13 cellular contexts compared by ENCODE assay signal in the genomic region with DNA sequence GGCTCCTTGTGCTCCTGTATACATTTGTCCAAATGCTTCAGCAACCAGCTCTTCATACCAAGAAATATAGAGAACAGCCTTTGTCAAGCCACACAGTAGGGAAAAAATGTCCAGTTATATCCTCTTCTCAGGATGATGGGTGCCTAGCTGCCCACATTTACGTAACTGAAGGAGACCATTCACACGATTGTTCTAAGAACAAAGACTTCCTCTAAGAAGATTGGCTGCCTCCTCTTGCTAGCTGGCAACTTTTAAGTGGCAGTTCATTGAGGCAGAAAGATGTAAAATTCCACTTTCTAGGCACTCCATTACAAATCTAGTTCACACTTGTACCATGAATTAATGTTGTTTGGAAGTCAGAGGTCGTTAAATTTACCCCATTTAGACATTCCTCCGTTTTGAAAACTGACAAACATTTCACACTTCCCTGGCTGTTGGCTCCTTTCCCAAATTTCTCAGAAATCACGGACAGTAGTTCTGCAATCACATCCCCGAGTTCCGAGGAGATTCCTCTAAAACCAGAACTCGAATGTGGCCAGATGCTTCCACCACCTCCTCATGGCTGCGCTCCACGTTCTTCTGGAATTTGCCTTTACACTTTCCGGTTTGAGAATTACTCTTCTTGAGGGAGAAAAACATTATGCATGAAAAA. TPM values are rescaled to one million over a fixed set of nuclear protein-coding genes. Genes with fewer than 3 reads are reported as not detected.
DNase-seq lines count a peak whose midpoint lies in the region; ATAC-seq and TF ChIP-seq lines count a peak whose summit lies in the region.
"Had no signal": no experiment of that assay in that cellular context is flagged by ENCODE, and none has a peak within 500 bp of the region (broad histone marks: within the 10 kb centered on the region; RNA-seq: fewer than 3 reads in every experiment).

No MANE protein-coding gene starts in this region.

- POLR2A ChIA-PET in Panc1 (lab: Charles Lee): no interaction called here

- peak overlapping the region; percentile 51; the same call in 1 of the 2 replicates for H3K27ac ChIP-seq in Panc1 (ENCODE audit: low read length)

- H3K4me3 ChIP-seq in Panc1 (ENCODE audit: low read depth in 2 of 2, low read length in 2 of 2) (no peak overlapping the region), epithelial cell of proximal tubule (ENCODE audit: low read depth, low read length) (no peak overlapping the region)

- no peak for TF ChIP-seq CTCF in Panc1 (IDR thresholded peaks at IDR 0.05)
- no peak for TF ChIP-seq CTCF in epithelial cell of proximal tubule (conservative IDR thresholded peaks at IDR 0.05; ENCODE audit: low read depth, low read length)

- H3K27me3 ChIP-seq in Panc1 (ENCODE audit: control insufficient read depth, insufficient read depth, low read length): no peaks in the 10 kb centered on the region

- CTCF ChIA-PET in Panc1 (lab: Charles Lee): no interaction called here

- in situ Hi-C loops in Panc1 (cut with HindIII; ENCODE audit: low pct_unique_long_range_greater_than_20kb, low sequenced_read_pairs): no loop called here

- intact Hi-C loops in Panc1 (cut with micrococcal nuclease; ENCODE audit: unreplicated experiment): no loop called here
- intact Hi-C loops in left colon (cut with DNase I, micrococcal nuclease): no loop called here

- DNase-seq in Panc1 (ENCODE audit: low read depth, low spot score) (no peak), epithelial cell of proximal tubule (ENCODE audit: low read depth) (peak; percentile 56), middle frontal gyrus (ENCODE audit: extremely low spot score, low spot score) (peak; percentile 67), stromal cell of bone marrow (ENCODE audit: low read depth) (peak; percentile 36), left colon (no peak)
- DNase-seq: activated CD4-positive, alpha-beta T cell treated with anti-CD3 and anti-CD28 coated beads, Interleukin-2, amount 50 U/mL, for 4 hours; activated naive CD4-positive, alpha-beta T cell treated with anti-CD3 and anti-CD28 coated beads, Interleukin-2, amount 50 U/mL, for 16 hours; effector memory CD8-positive, alpha-beta T cell; NCI-H1092 treated with DMSO at 0.1 percent for 48 hours; NCI-H774 had no signal

- no peaks in the 10 kb centered on the region for H3K36me3 ChIP-seq in Panc1 (ENCODE audit: control insufficient read depth, insufficient read depth, low read length)

- peaks cover 5% of the 10 kb centered on the region; the same call in 1 of the 2 replicates for H3K4me1 ChIP-seq in Panc1 (ENCODE audit: control insufficient read depth, insufficient read depth, low read length)

- ATAC-seq in Panc1 (no peak), SK-N-SH treated with all-trans-retinoic acid at 6 μM for 48 hours (no peak), HG02642 (IDR thresholded peaks at IDR 0.05; ENCODE audit: poor library complexity, unreplicated experiment) (no peak), HG03571 (IDR thresholded peaks at IDR 0.05; ENCODE audit: unreplicated experiment) (no peak), left colon (no peak)

- BruUV-seq in Panc1 (replicated peaks; lab: Mats Ljungman, UMichigan): no TSS peak

- H3K9me3 ChIP-seq in Panc1 (ENCODE audit: control insufficient read depth, insufficient read depth, low read depth, low read length): no peaks in the 10 kb centered on the region

TF ChIP-seq in SK-N-SH treated with all-trans-retinoic acid at 6 μM for 48 hours, 23 proteins besides CTCF, POLR2A, EP300 and RAD21 (continues in another document):
- TF ChIP-seq, protein P1, sequence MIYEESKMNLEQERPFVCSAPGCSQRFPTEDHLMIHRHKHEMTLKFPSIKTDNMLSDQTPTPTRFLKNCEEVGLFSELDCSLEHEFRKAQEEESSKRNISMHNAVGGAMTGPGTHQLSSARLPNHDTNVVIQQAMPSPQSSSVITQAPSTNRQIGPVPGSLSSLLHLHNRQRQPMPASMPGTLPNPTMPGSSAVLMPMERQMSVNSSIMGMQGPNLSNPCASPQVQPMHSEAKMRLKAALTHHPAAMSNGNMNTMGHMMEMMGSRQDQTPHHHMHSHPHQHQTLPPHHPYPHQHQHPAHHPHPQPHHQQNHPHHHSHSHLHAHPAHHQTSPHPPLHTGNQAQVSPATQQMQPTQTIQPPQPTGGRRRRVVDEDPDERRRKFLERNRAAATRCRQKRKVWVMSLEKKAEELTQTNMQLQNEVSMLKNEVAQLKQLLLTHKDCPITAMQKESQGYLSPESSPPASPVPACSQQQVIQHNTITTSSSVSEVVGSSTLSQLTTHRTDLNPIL (CRISPR knock-in tag; IDR thresholded peaks at IDR 0.05; ENCODE audit: low read depth): no peak
- TF ChIP-seq OSR1 (CRISPR knock-in tag; IDR thresholded peaks at IDR 0.05) (no peak), ZFP30 (CRISPR knock-in tag; IDR thresholded peaks at IDR 0.05) (no peak), SNAI2 (CRISPR knock-in tag; IDR thresholded peaks at IDR 0.05) (no peak), TOX (CRISPR knock-in tag; IDR thresholded peaks at IDR 0.05; ENCODE audit: borderline replicate concordance) (no peak), ISL1 (CRISPR knock-in tag; IDR thresholded peaks at IDR 0.05) (no peak), POU6F1 (CRISPR knock-in tag; IDR thresholded peaks at IDR 0.05; ENCODE audit: borderline replicate concordance, low read depth) (no peak), ZNF565 (CRISPR knock-in tag; conservative IDR thresholded peaks at IDR 0.05; ENCODE audit: low read depth) (no peak), ESRRG (CRISPR knock-in tag; IDR thresholded peaks at IDR 0.05) (no peak), TSHZ2 (CRISPR knock-in tag; IDR thresholded peaks at IDR 0.05) (no peak)
- TF ChIP-seq, protein P2, sequence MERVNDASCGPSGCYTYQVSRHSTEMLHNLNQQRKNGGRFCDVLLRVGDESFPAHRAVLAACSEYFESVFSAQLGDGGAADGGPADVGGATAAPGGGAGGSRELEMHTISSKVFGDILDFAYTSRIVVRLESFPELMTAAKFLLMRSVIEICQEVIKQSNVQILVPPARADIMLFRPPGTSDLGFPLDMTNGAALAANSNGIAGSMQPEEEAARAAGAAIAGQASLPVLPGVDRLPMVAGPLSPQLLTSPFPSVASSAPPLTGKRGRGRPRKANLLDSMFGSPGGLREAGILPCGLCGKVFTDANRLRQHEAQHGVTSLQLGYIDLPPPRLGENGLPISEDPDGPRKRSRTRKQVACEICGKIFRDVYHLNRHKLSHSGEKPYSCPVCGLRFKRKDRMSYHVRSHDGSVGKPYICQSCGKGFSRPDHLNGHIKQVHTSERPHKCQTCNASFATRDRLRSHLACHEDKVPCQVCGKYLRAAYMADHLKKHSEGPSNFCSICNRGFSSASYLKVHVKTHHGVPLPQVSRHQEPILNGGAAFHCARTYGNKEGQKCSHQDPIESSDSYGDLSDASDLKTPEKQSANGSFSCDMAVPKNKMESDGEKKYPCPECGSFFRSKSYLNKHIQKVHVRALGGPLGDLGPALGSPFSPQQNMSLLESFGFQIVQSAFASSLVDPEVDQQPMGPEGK (CRISPR knock-in tag; IDR thresholded peaks at IDR 0.05; ENCODE audit: borderline replicate concordance): no peak
- TF ChIP-seq, protein P3, sequence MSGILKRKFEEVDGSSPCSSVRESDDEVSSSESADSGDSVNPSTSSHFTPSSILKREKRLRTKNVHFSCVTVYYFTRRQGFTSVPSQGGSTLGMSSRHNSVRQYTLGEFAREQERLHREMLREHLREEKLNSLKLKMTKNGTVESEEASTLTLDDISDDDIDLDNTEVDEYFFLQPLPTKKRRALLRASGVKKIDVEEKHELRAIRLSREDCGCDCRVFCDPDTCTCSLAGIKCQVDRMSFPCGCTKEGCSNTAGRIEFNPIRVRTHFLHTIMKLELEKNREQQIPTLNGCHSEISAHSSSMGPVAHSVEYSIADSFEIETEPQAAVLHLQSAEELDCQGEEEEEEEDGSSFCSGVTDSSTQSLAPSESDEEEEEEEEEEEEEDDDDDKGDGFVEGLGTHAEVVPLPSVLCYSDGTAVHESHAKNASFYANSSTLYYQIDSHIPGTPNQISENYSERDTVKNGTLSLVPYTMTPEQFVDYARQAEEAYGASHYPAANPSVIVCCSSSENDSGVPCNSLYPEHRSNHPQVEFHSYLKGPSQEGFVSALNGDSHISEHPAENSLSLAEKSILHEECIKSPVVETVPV (CRISPR knock-in tag; IDR thresholded peaks at IDR 0.05): no peak

RNA-seq across cellular contexts. Expression of gene CSF1, which starts 45.6 kb away (rescaled TPM):
- 217 TPM for total RNA-seq in Panc1 (2021; ENCODE audit: unreplicated experiment)
- polyA plus RNA-seq in Panc1 (2012; ENCODE audit: insufficient read length): 109 TPM
- 12.6 and 20.1 TPM in 2 replicates for total RNA-seq in epithelial cell of proximal tubule
- 10 to 100 TPM in 1 of 2 donors, 1 to 10 TPM in 1; 9.5 to 20.2 TPM for total RNA-seq in left colon

Comparison
In these comparisons a context has a peak if more than half of its experiments do, and no peak if none do; other contexts are left out.
1. DNase-seq: peak in epithelial cell of proximal tubule (single experiment), middle frontal gyrus (single experiment) and stromal cell of bone marrow (single experiment); none in Panc1 (single experiment) and left colon (0 of 2).
2. RNA of gene CSF1, which starts 45.6 kb away (total RNA-seq): 217 TPM in Panc1 (single experiment); 9.5 to 20.2 TPM in left colon and 12.6 to 20.1 TPM in epithelial cell of proximal tubule; every median in the first group is over 10 times any median in the second.